11 cellular contexts compared by ENCODE assay signal in the genomic region with DNA sequence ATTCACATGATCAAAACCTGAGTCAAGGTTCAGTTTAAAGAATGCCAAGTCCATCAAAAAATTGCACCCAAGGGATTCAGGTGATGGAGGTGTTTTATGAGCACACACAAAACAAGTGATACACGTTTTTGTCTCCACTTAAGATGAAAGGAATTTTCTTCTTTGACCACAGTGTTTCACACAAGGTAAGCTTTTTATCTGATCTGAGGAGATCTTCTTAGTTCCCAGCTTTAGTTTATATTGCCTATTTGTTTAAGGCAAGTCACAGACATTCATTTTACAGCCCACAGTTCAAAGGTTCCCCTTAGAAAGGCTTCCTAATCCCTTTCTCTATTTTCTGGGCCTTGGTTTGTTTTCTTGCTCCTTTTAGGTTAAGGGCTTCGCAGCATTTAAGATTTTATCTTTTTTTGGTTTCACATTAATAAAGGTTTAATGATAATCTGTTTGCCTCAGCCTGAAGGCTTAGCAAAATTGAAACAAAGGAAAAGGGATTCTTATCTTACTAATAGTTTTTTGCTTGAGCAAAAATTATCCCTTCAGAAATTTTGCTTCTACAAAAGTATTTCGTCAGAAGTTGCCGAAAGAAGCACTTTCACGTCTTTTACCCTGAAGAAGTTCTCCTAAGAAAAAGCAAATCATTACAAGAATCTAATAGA.
DNase-seq lines count a peak whose midpoint lies in the region; ATAC-seq and TF ChIP-seq lines count a peak whose summit lies in the region.
"Had no signal": no experiment of that assay in that cellular context is flagged by ENCODE, and none has a peak within 500 bp of the region (broad histone marks: within the 10 kb centered on the region; RNA-seq: fewer than 3 reads in every experiment).

No MANE protein-coding gene starts in this region.

- no peak for TF ChIP-seq CTCF in heart right ventricle (IDR thresholded peaks at IDR 0.05)
- TF ChIP-seq CTCF in coronary artery (IDR thresholded peaks at IDR 0.05): no peak

- H3K4me1 ChIP-seq in heart right ventricle: peaks cover 0 to 39% (median 17%) of the 10 kb centered on the region in 9 donors
- peaks cover 17% of the 10 kb centered on the region for H3K4me1 ChIP-seq in ectodermal cell (ENCODE audit: control insufficient read depth, insufficient read depth, low read length)

- ATAC-seq in heart right ventricle (no peak), left cardiac atrium (no peak), HG02759 (IDR thresholded peaks at IDR 0.05; ENCODE audit: unreplicated experiment) (no peak), HG02840 (IDR thresholded peaks at IDR 0.05; ENCODE audit: low FRiP score, unreplicated experiment) (no peak)

- WGBS in heart right ventricle, 2 donors: 69 to 76% methylated on average over 5 of the region's 5 CpGs
- WGBS in ectodermal cell, 2 experiments: 58 to 75% methylated on average over 3 to 5 of the region's 5 CpGs

- H3K27me3 ChIP-seq in heart right ventricle (peaks cover 0 to 10% (median 0%) of the 10 kb centered on the region in 7 donors), ectodermal cell (ENCODE audit: control insufficient read depth, insufficient read depth, low read length, poor library complexity, severe bottlenecking) (no peaks in the 10 kb centered on the region)

- H3K36me3 ChIP-seq in heart right ventricle (no peaks in the 10 kb centered on the region), ectodermal cell (ENCODE audit: control insufficient read depth, insufficient read depth, low read length) (no peaks in the 10 kb centered on the region)
- H3K36me3 ChIP-seq: BLaER1 treated with 17β-estradiol and CSF1 and Interleukin-3, amounts not matched to agents 10 nM and 100 nM had no signal

- no peaks in the 10 kb centered on the region for H3K9me3 ChIP-seq in heart right ventricle
- no peaks in the 10 kb centered on the region for H3K9me3 ChIP-seq in ectodermal cell (ENCODE audit: control insufficient read depth, low read length)
- H3K9me3 ChIP-seq: BLaER1 treated with 17β-estradiol and CSF1 and Interleukin-3, amounts not matched to agents 10 nM and 100 nM had no signal

- peak overlapping the region in 7 of 10 donors; percentile 95 to 98 (median 98) for H3K27ac ChIP-seq in heart right ventricle
- peak overlapping the region; percentile 98 for H3K27ac ChIP-seq in ectodermal cell (ENCODE audit: insufficient read depth, low read depth, low read length, poor library complexity, severe bottlenecking)
- peak overlapping the region in 1 of 2 donors; percentile 99 for H3K27ac ChIP-seq in coronary artery
- no peak overlapping the region for H3K27ac ChIP-seq in caudate nucleus (ENCODE audit: low read depth, low read length)

- DNase-seq in heart right ventricle: no peak
- DNase-seq in left cardiac atrium: no peak
- peak; percentile 11 for DNase-seq in myocyte (ENCODE audit: low read depth)
- no peak for DNase-seq in coronary artery (ENCODE audit: low spot score)
- no peak for DNase-seq in caudate nucleus (lab: John Stamatoyannopoulos, UW)
- DNase-seq: activated CD4-positive, alpha-beta T cell treated with anti-CD3 and anti-CD28 coated beads for 1 hour; NCI-H1105 had no signal

- H3K4me3 ChIP-seq in heart right ventricle (peak overlapping the region in 5 of 10 donors; percentile 64 to 86 (median 73)), ectodermal cell (ENCODE audit: insufficient read depth, low read depth, low read length) (peak overlapping the region; percentile 78), coronary artery (no peak overlapping the region)

- intact Hi-C loops in heart right ventricle (cut with DNase I): no loop called here
- intact Hi-C loops in left cardiac atrium (cut with DNase I): no loop called here
